ENCODE assay signal across 19 cellular contexts in the genomic region with DNA sequence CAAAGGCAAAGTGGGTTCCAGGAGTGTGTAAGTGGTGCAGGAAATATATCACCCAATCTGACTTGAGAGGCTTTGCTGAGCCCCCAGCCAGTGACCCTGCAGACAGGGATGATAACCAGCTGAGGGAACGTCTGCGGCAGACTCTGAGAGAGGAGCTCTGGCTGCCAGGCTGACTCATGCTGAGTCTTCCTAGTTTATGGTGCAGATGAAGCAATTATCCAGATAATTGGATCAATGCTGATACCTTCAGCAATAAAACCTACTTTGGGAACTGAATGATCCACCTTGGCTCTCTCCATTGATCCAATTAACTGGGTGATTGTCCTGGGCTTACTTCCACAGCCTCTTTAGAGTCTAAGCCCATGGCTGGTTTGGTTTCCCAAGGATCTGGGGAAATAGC. TPM values are rescaled to one million over a fixed set of nuclear protein-coding genes. Genes with fewer than 3 reads are reported as not detected.
DNase-seq lines count a peak whose midpoint lies in the region; ATAC-seq, FAIRE-seq and TF ChIP-seq lines count a peak whose summit lies in the region.
"Had no signal": no experiment of that assay in that cellular context is flagged by ENCODE, and none has a peak within 500 bp of the region (broad histone marks: within the 10 kb centered on the region; RNA-seq: fewer than 3 reads in every experiment).

No MANE protein-coding gene starts in this region.

- DNase-seq in AG10803 (ENCODE audit: low read depth) (peak; percentile 67), HuH-7 (ENCODE audit: low spot score) (peak; percentile 47), bronchial epithelial cell (ENCODE audit: low read depth) (peak; percentile 16), left lobe of liver (ENCODE audit: low spot score) (no peak), neuronal stem cell (ENCODE audit: low spot score) (no peak), transverse colon (no peak)
- DNase-seq in activated CD4-positive, alpha-beta T cell treated with anti-CD3 and anti-CD28 coated beads for 1 hour: no peak
- DNase-seq: activated CD4-positive, alpha-beta T cell treated with anti-CD3 and anti-CD28 coated beads for 48 hours; erythroblast; hippocampal formation; NCI-H2171 treated with DMSO at 0.1 percent for 48 hours; right cardiac atrium; SHP77 treated with DMSO at 0.1 percent for 48 hours; stimulated activated CD4-positive, alpha-beta T cell treated with anti-CD3 and anti-CD28 coated beads, Interleukin-4, amount 100 ng/mL, for 4 hours had no signal

- no peak overlapping the region for H3K27ac ChIP-seq in neuronal stem cell (replicated peaks; ENCODE audit: low read length)
- H3K27ac ChIP-seq in transverse colon: no peak overlapping the region
- H3K27ac ChIP-seq: adrenal gland had no signal

- H2AK5ac ChIP-seq in neuronal stem cell (ENCODE audit: low read depth, low read length): no peak overlapping the region

- no peaks in the 10 kb centered on the region for H3K79me1 ChIP-seq in neuronal stem cell (ENCODE audit: low read depth, low read length)

- H3K14ac ChIP-seq in neuronal stem cell (ENCODE audit: low read length): no peak overlapping the region

- in situ Hi-C loops in transverse colon (cut with MboI; ENCODE audit: low pct_ligation_motif_present in 1 of 4, low pct_unique_long_range_greater_than_20kb in 1 of 4, low sequenced_read_pairs in 3 of 4): no loop called here

- no peak for FAIRE-seq in bronchial epithelial cell (lab: Jason Lieb, UNC)

- H3K18ac ChIP-seq in neuronal stem cell (ENCODE audit: low read length): no peak overlapping the region

- H3K27me3 ChIP-seq in bronchial epithelial cell (ENCODE audit: control insufficient read depth, insufficient read depth, low read length): no peaks in the 10 kb centered on the region
- H3K27me3 ChIP-seq in neuronal stem cell (ENCODE audit: control insufficient read depth in 3 of 3, insufficient read depth in 3 of 3, low read depth in 1 of 3, low read length in 3 of 3): peaks cover 0 to 32% (median 2%) of the 10 kb centered on the region in 3 experiments
- no peaks in the 10 kb centered on the region for H3K27me3 ChIP-seq in transverse colon
- H3K27me3 ChIP-seq: adrenal gland had no signal

- no peak overlapping the region for H2BK15ac ChIP-seq in neuronal stem cell (ENCODE audit: low read length)

- H2BK120ac ChIP-seq in neuronal stem cell (ENCODE audit: low read depth, low read length): no peak overlapping the region

- H3K23ac ChIP-seq in neuronal stem cell (ENCODE audit: low read depth, low read length, poor library complexity): no peak overlapping the region

- no peak for TF ChIP-seq POLR2A in transverse colon (IDR thresholded peaks at IDR 0.05)

- H3K4me2 ChIP-seq in neuronal stem cell (ENCODE audit: insufficient read depth, low read length, poor library complexity, severe bottlenecking): no peak overlapping the region

- intact Hi-C loops in transverse colon (cut with DNase I; ENCODE audit: low total_unique reads): no loop called here

- TF ChIP-seq EP300 in transverse colon (IDR thresholded peaks at IDR 0.05; ENCODE audit: low read depth): no peak

- WGBS in neuronal stem cell (ENCODE audit: extremely low coverage in 2 of 2, insufficient read length in 2 of 2, insufficient replicate concordance in 1 of 2), 2 donors: no CpG with 5 or more reads among the region's 2 CpGs
- WGBS in transverse colon (ENCODE audit: low coverage in 1 of 2), 2 donors: 41 to 67% methylated on average over 2 of the region's 2 CpGs

- H2AFZ ChIP-seq in neuronal stem cell (ENCODE audit: low read length): no peak overlapping the region

- H3K4me1 ChIP-seq in neuronal stem cell (ENCODE audit: control insufficient read depth in 2 of 2, insufficient read depth in 1 of 2, low read depth in 1 of 2, low read length in 2 of 2): peaks cover 0 to 4% of the 10 kb centered on the region in 2 donors
- no peaks in the 10 kb centered on the region for H3K4me1 ChIP-seq in transverse colon
- H3K4me1 ChIP-seq: adrenal gland had no signal

- H3K4ac ChIP-seq in neuronal stem cell (ENCODE audit: low read length): no peak overlapping the region

- TF ChIP-seq CTCF in AG10803 (conservative IDR thresholded peaks at IDR 0.05; ENCODE audit: low read length): no peak
- no peak for TF ChIP-seq CTCF in bronchial epithelial cell (IDR thresholded peaks at IDR 0.05; ENCODE audit: insufficient read depth, low read length, severe bottlenecking)
- no peak for TF ChIP-seq CTCF in transverse colon (IDR thresholded peaks at IDR 0.05)

- H3K9me3 ChIP-seq in neuronal stem cell (replicated peaks in 1 of 2; ENCODE audit: control insufficient read depth in 2 of 2, insufficient read depth in 1 of 2, low read depth in 1 of 2, low read length in 2 of 2) (no peaks in the 10 kb centered on the region), transverse colon (no peaks in the 10 kb centered on the region)
- H3K9me3 ChIP-seq: adrenal gland had no signal

- no peak overlapping the region for H2BK12ac ChIP-seq in neuronal stem cell (ENCODE audit: low read length)

- H3K9ac ChIP-seq in neuronal stem cell (ENCODE audit: low read depth, low read length, poor library complexity): no peak overlapping the region

- no peaks in the 10 kb centered on the region for H3K36me3 ChIP-seq in bronchial epithelial cell (ENCODE audit: control insufficient read depth, insufficient read depth, low read length)
- H3K36me3 ChIP-seq in neuronal stem cell (replicated peaks in 1 of 2; ENCODE audit: control insufficient read depth in 2 of 2, insufficient read depth in 2 of 2, low read length in 2 of 2): no peaks in the 10 kb centered on the region
- no peaks in the 10 kb centered on the region for H3K36me3 ChIP-seq in transverse colon
- H3K36me3 ChIP-seq: adrenal gland had no signal

- peak; percentile 39 for ATAC-seq in left lobe of liver
- ATAC-seq in GM21367 (IDR thresholded peaks at IDR 0.05; ENCODE audit: unreplicated experiment): no peak
- ATAC-seq: right cardiac atrium had no signal

- no peak overlapping the region for H2BK5ac ChIP-seq in neuronal stem cell (ENCODE audit: low read length)

- H3K4me3 ChIP-seq in AG10803 (ENCODE audit: low read length) (no peak overlapping the region), bronchial epithelial cell (ENCODE audit: low read depth, low read length) (no peak overlapping the region), neuronal stem cell (ENCODE audit: low read length in 2 of 2) (no peak overlapping the region), transverse colon (no peak overlapping the region)
- H3K4me3 ChIP-seq: adrenal gland, lung had no signal

- no peak overlapping the region for H4K91ac ChIP-seq in neuronal stem cell (ENCODE audit: low read depth, low read length, poor library complexity)

- no peak overlapping the region for H4K8ac ChIP-seq in neuronal stem cell (ENCODE audit: low read depth, low read length)

RNA-seq across cellular contexts. Expression of a gene that starts 7.3 kb away (rescaled TPM):
- total RNA-seq in bronchial epithelial cell (not detected in 2 replicates), left lobe of liver (288 TPM), transverse colon (not detected)
- polyA plus RNA-seq in neuronal stem cell (2013, experiment 1 of 2): not detected
- polyA plus RNA-seq in neuronal stem cell (2013, experiment 2 of 2): not detected
- total RNA-seq: adrenal gland, HT-29, right cardiac atrium had no signal
- polyA plus RNA-seq: AG04450, right cardiac atrium had no signal

Comparison
In these comparisons a context has a peak if more than half of its experiments do, and no peak if none do; other contexts are left out.
1. DNase-seq: peak in AG10803 (single experiment), HuH-7 (single experiment) and bronchial epithelial cell (single experiment); none in left lobe of liver (single experiment), activated CD4-positive, alpha-beta T cell treated with anti-CD3 and anti-CD28 coated beads for 1 hour (single experiment), neuronal stem cell (single experiment) and transverse colon (single experiment).
2. RNA of a gene that starts 7.3 kb away (total RNA-seq): 288 TPM in left lobe of liver (single experiment); not detected in bronchial epithelial cell and not detected in transverse colon; every median in the first group is over 100 times any median in the second.